In the genomic region with DNA sequence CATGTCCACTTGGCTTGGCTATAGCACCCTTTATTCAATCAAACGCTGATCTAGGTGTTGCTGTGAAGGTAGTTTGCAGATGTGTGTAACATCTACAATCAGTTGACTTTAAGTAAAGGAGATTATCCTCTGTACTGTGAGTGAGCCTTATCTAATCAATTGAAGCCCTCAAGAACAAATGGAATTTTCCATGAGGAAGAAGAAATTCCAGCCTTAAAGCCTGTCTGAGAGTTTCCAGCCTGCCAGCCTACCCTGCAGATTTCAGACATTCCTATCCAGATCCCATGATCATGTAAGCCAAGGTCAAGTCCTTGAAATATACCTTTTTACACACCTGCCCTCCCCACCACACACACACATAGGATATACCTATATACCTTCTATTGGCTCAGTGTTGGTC, we compare ENCODE assay signal across 17 cellular contexts.
DNase-seq lines count a peak whose midpoint lies in the region; ATAC-seq and TF ChIP-seq lines count a peak whose summit lies in the region.
"Had no signal": no experiment of that assay in that cellular context is flagged by ENCODE, and none has a peak within 500 bp of the region (broad histone marks: within the 10 kb centered on the region; RNA-seq: fewer than 3 reads in every experiment).

No MANE protein-coding gene starts in this region.

- H3K4me1 ChIP-seq in cardiac muscle cell (ENCODE audit: low read depth) = peaks cover 9% of the 10 kb centered on the region
- H3K4me1 ChIP-seq in hepatocyte (ENCODE audit: insufficient read depth) = no peaks in the 10 kb centered on the region
- no peaks in the 10 kb centered on the region for H3K4me1 ChIP-seq in mesodermal cell (ENCODE audit: control insufficient read depth, insufficient read depth, low read length, poor library complexity, severe bottlenecking)
- H3K4me1 ChIP-seq: A549; BLaER1 treated with 17β-estradiol and CSF1 and Interleukin-3, amounts not matched to agents 10 nM and 100 nM had no signal

- H4K20me1 ChIP-seq in hepatocyte (ENCODE audit: insufficient read depth, poor library complexity, severe bottlenecking) = no peaks in the 10 kb centered on the region
- H4K20me1 ChIP-seq: BLaER1 treated with 17β-estradiol and CSF1 and Interleukin-3, amounts not matched to agents 10 nM and 100 nM had no signal

- peak in 1 of 2 donors; percentile 59 for DNase-seq in cardiac muscle cell (ENCODE audit: low read depth in 1 of 2, low spot score in 1 of 2)
- no peak for DNase-seq in cardiac septum (ENCODE audit: low spot score)
- DNase-seq in hepatocyte (ENCODE audit: low spot score) = no peak
- no peak for DNase-seq in mucosa of gallbladder (ENCODE audit: low spot score)
- DNase-seq: AML-193; Calu3; CD4-positive, alpha-beta T cell; CD8-positive, alpha-beta T cell; DMS79 treated with DMSO at 0.1 percent for 48 hours; GF-D8 had no signal

- no peak for ATAC-seq in HG03520 (IDR thresholded peaks at IDR 0.05; ENCODE audit: unreplicated experiment)
- ATAC-seq: A549; CD8-positive, alpha-beta T cell had no signal

- H3K9me3 ChIP-seq in cardiac muscle cell (ENCODE audit: low read depth) = no peaks in the 10 kb centered on the region
- no peaks in the 10 kb centered on the region for H3K9me3 ChIP-seq in hepatocyte (ENCODE audit: low read depth)
- H3K9me3 ChIP-seq in mesodermal cell (ENCODE audit: control insufficient read depth, low read length) = no peaks in the 10 kb centered on the region
- H3K9me3 ChIP-seq: A549; BLaER1 treated with 17β-estradiol and CSF1 and Interleukin-3, amounts not matched to agents 10 nM and 100 nM; Caco-2 had no signal

- no peaks in the 10 kb centered on the region for H3K27me3 ChIP-seq in cardiac muscle cell
- H3K27me3 ChIP-seq in hepatocyte = no peaks in the 10 kb centered on the region
- H3K27me3 ChIP-seq: BLaER1 treated with 17β-estradiol and CSF1 and Interleukin-3, amounts not matched to agents 10 nM and 100 nM had no signal

- H3K9me2 ChIP-seq in hepatocyte (replicated peaks; ENCODE audit: insufficient read depth) = no peaks in the 10 kb centered on the region

- no peak overlapping the region for H2AFZ ChIP-seq in hepatocyte

- H3K27ac ChIP-seq in cardiac muscle cell (peak overlapping the region; percentile 79), hepatocyte (peak overlapping the region; percentile 61), mesodermal cell (ENCODE audit: low read depth, low read length, severe bottlenecking) (peak overlapping the region; percentile 12)
- H3K27ac ChIP-seq: 22Rv1; A549; BLaER1 treated with 17β-estradiol and CSF1 and Interleukin-3, amounts not matched to agents 10 nM and 100 nM; C4-2B had no signal

- H3K4me2 ChIP-seq in hepatocyte = no peak overlapping the region
- H3K4me2 ChIP-seq: A549; BLaER1 treated with 17β-estradiol and CSF1 and Interleukin-3, amounts not matched to agents 10 nM and 100 nM had no signal

- TF ChIP-seq CTCF in cardiac muscle cell (IDR thresholded peaks at IDR 0.05; ENCODE audit: low read depth, low read length) (no peak), hepatocyte (IDR thresholded peaks at IDR 0.05; ENCODE audit: poor library complexity) (no peak)

- intact Hi-C loops in cardiac septum (cut with DNase I) = no loop called here

- H3K4me3 ChIP-seq in cardiac muscle cell (no peak overlapping the region), hepatocyte (no peak overlapping the region), mesodermal cell (ENCODE audit: extremely low read depth, insufficient read depth, low read length, poor library complexity, severe bottlenecking) (no peak overlapping the region)
- H3K4me3 ChIP-seq: A549; BLaER1 treated with 17β-estradiol and CSF1 and Interleukin-3, amounts not matched to agents 10 nM and 100 nM had no signal

- H3K36me3 ChIP-seq in cardiac muscle cell = no peaks in the 10 kb centered on the region
- H3K36me3 ChIP-seq in hepatocyte (replicated peaks; ENCODE audit: insufficient read depth, low read depth) = no peaks in the 10 kb centered on the region
- no peaks in the 10 kb centered on the region for H3K36me3 ChIP-seq in mesodermal cell (ENCODE audit: control insufficient read depth, insufficient read depth, low read length)
- H3K36me3 ChIP-seq: BLaER1 treated with 17β-estradiol and CSF1 and Interleukin-3, amounts not matched to agents 10 nM and 100 nM had no signal

- WGBS in hepatocyte (ENCODE audit: low lambda C conversion rate, missing lambda C conversion rate) = 45% methylated on average over 1 of the region's 1 CpG
- WGBS in mesodermal cell (ENCODE audit: insufficient coverage in 2 of 2), 2 experiments = no CpG with 5 or more reads among the region's 1 CpG

- H3K79me2 ChIP-seq in hepatocyte = no peaks in the 10 kb centered on the region

Comparison
In these comparisons a context has a peak if more than half of its experiments do, and no peak if none do; other contexts are left out.
1. H3K27ac ChIP-seq: peak in every context shown above with its lines; median percentile 79 in cardiac muscle cell; 61 in hepatocyte; 12 in mesodermal cell.